9 cellular contexts compared by ENCODE assay signal in the genomic region with DNA sequence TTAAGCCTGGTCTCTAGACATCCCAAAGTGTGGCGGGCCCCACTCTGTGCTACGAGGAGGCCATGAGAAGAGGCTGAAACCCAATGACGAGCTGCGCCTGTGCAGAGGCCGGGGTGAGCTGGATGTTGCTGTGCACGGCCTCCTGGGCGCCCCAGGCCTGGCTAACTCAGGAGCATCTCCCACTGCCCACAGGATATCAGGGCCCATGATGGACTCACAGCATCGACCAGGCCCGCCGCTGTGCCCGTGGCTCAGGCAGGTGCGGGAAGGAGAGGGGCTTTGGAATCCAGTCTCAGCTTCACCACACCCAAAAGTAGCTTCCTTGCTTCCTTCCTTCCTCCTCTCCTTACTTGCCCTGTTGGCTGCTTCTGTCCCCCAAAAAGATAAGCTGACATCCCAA. TPM values are rescaled to one million over a fixed set of nuclear protein-coding genes. Genes with fewer than 3 reads are reported as not detected.
"Had no signal": no experiment of that assay in that cellular context is flagged by ENCODE, and none has a peak within 500 bp of the region (broad histone marks: within the 10 kb centered on the region; RNA-seq: fewer than 3 reads in every experiment).

No MANE protein-coding gene starts in this region.

- DNase-seq: GDM1, GF-D8 had no signal

- H3K4me3 ChIP-seq: GM12878 had no signal

- FAIRE-seq: G401.6, GM12878, GM12891, GM12892, GM18507, GM19239 had no signal

- ATAC-seq: GM12878 had no signal

RNA-seq across cellular contexts. Expression of a gene that starts 4.6 kb away (rescaled TPM):
- total RNA-seq: G401, GM12878 had no signal
- polyA plus RNA-seq: GM12878 had no signal
